ENCODE assay signal across 7 cellular contexts in genomic region chr21:15233611-15234010, GRCh38.
"Had no signal": no experiment of that assay in that cellular context is flagged by ENCODE, and none has a peak within 500 bp of the region (broad histone marks: within the 10 kb centered on the region; RNA-seq: fewer than 3 reads in every experiment).

No MANE protein-coding gene starts in this region.

- H3K27ac ChIP-seq: HL-60, KMS-11 had no signal

- H3K9ac ChIP-seq: KMS-11 had no signal

- H3K4me2 ChIP-seq: GM23338, KMS-11 had no signal

- H3K4me3 ChIP-seq: GM23338 had no signal

- H2AFZ ChIP-seq: GM23338 had no signal

- DNase-seq: H9, HCEC 1CT, KBM-7 had no signal

- ATAC-seq: GM23338, HepG2 had no signal
